In the genomic region with DNA sequence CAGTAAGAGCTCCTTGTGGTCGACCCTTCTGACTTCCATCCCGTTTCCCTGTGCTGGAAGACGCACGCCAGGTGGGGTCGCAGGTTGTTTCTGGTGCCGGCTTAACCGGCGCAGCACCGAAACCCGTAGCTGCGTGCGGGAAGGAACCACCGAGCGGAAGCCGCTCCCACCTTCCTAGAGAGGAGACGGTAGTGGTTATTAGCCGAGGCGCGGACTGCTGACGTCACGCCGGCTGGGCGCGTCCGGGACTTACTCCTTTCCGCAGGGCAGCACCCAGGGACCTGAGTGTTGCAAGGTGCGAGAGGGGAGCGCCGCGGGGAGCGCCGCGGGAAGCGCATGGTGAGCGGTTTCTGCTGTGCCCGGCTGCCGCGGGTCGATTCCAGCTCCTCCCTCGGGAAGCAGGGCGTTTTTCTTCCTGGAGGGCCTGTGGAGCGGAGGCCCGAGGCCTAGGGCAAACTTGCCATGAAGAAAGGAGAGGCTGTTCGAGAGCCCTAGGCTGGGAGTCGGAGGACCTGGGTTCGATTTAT, we compare ENCODE assay signal across 1 cellular context.
TF ChIP-seq lines count a peak whose summit lies in the region.

Gene ZNF501 (plus strand): TSS at position 252 of the 527 bp plus-strand sequence. CDS start 4,787 bp downstream, outside the sequence.

TF ChIP-seq in WTC11, 78 proteins besides CTCF, POLR2A, EP300 and RAD21 (continued from another document):
- TF ChIP-seq ZNF425 (CRISPR knock-in tag; conservative IDR thresholded peaks at IDR 0.05): no peak
TF ChIP-seq in WTC11: peak in this region for 33.
